Comparison of ENCODE assay signal across 8 cellular contexts in genomic region chr10:71212249-71213126, GRCh38. TPM values are rescaled to one million over a fixed set of nuclear protein-coding genes. Genes with fewer than 3 reads are reported as not detected.
A peak's percentile ranks its signal among the peaks of the same experiment; 100 is the strongest.
DNase-seq lines count a peak whose midpoint lies in the region; ATAC-seq and TF ChIP-seq lines count a peak whose summit lies in the region.

UNC5B (plus strand) TSS chr10:71212570; CDS start chr10:71212986, 416 bp downstream.

- H3K27me3 ChIP-seq in GM23338 (ENCODE audit: insufficient read depth) = peaks cover 52% of the 10 kb centered on the region
- H3K27me3 ChIP-seq in effector memory CD4-positive, alpha-beta T cell (replicated peaks; ENCODE audit: control insufficient read depth, insufficient read depth, low read length, poor library complexity, severe bottlenecking) = no peaks in the 10 kb centered on the region
- peaks cover 23% of the 10 kb centered on the region for H3K27me3 ChIP-seq in lower lobe of right lung (ENCODE audit: low read depth)

- peaks cover 53% of the 10 kb centered on the region for H3K4me1 ChIP-seq in GM23338 (ENCODE audit: insufficient read depth)
- peaks cover 8% of the 10 kb centered on the region for H3K4me1 ChIP-seq in effector memory CD4-positive, alpha-beta T cell (ENCODE audit: control insufficient read depth, insufficient read depth, low read length, poor library complexity, severe bottlenecking)
- H3K4me1 ChIP-seq in lower lobe of right lung = peaks cover 46% of the 10 kb centered on the region

- peaks cover 55% of the 10 kb centered on the region for H3K4me1 Mint-ChIP-seq in GM23338
- H3K4me1 Mint-ChIP-seq in activated CD8-positive, alpha-beta T cell treated with anti-CD3 and anti-CD28 coated beads, Interleukin-2, amount 10 ng/mL, durations not matched to agents 7 days and 5 days (ENCODE audit: low read depth) = peaks cover 14% of the 10 kb centered on the region

- peak within 1 kb of the TSS; percentile 93 for H2AFZ ChIP-seq in GM23338

- intact Hi-C loops in lower lobe of right lung (cut with DNase I) = no loop called here

- H3K36me3 Mint-ChIP-seq in GM23338 (ENCODE audit: low read depth) = no peaks in the 10 kb centered on the region
- no peaks in the 10 kb centered on the region for H3K36me3 Mint-ChIP-seq in activated CD8-positive, alpha-beta T cell treated with anti-CD3 and anti-CD28 coated beads, Interleukin-2, amount 10 ng/mL, durations not matched to agents 7 days and 5 days (ENCODE audit: low read depth)

- peak; percentile 69 for ATAC-seq in GM23338
- peak; percentile 81 for ATAC-seq in activated CD8-positive, alpha-beta T cell treated with anti-CD3 and anti-CD28 coated beads, Interleukin-2, amount 10 ng/mL, durations not matched to agents 7 days and 5 days
- peak; percentile 93 to 94 for ATAC-seq in lower lobe of right lung
- ATAC-seq in HG03039 (IDR thresholded peaks at IDR 0.05; ENCODE audit: unreplicated experiment) = no peak

- H3K36me3 ChIP-seq in GM23338 (ENCODE audit: insufficient read depth) (no peaks in the 10 kb centered on the region), lower lobe of right lung (no peaks in the 10 kb centered on the region)
- no peaks in the 10 kb centered on the region for H3K36me3 ChIP-seq in effector memory CD4-positive, alpha-beta T cell (ENCODE audit: control insufficient read depth, insufficient read depth, low read length)

- peak; percentile 65 for DNase-seq in A172 (ENCODE audit: low spot score)
- DNase-seq in GM23338 (ENCODE audit: low spot score) = peak; percentile 91
- DNase-seq in NCI-H446 (lab: John Stamatoyannopoulos, UW) = peak; percentile 59 to 89
- peak; percentile 60 for DNase-seq in activated CD8-positive, alpha-beta T cell treated with anti-CD3 and anti-CD28 coated beads, Interleukin-2, amount 10 ng/mL, durations not matched to agents 7 days and 5 days
- DNase-seq in effector memory CD4-positive, alpha-beta T cell = no peak
- peak; percentile 92 for DNase-seq in lower lobe of right lung
- DNase-seq in stimulated activated CD4-positive, alpha-beta T cell treated with anti-CD3 and anti-CD28 coated beads, Interleukin-4, amount 100 ng/mL, for 4 hours = peak; percentile 55 to 67

- TF ChIP-seq CTCF in GM23338 (conservative IDR thresholded peaks at IDR 0.05; ENCODE audit: low read depth in 2 of 2) (peak in 1 of 2 experiments; percentile 24; a peak in 1 of 4 replicates), lower lobe of right lung (IDR thresholded peaks at IDR 0.05) (peak; percentile 22)

- peaks cover 2% of the 10 kb centered on the region; the same call in 1 of the 2 replicates for H4K20me1 ChIP-seq in GM23338 (replicated peaks; ENCODE audit: insufficient read depth)

- peak within 1 kb of the TSS; percentile 89 for H3K4me3 Mint-ChIP-seq in GM23338
- H3K4me3 Mint-ChIP-seq in activated CD8-positive, alpha-beta T cell treated with anti-CD3 and anti-CD28 coated beads, Interleukin-2, amount 10 ng/mL, durations not matched to agents 7 days and 5 days = peak within 1 kb of the TSS; percentile 49

- peaks cover 12% of the 10 kb centered on the region; the same call in 1 of the 2 replicates for H3F3A ChIP-seq in GM23338 (replicated peaks; ENCODE audit: low read depth)

- POLR2A ChIA-PET in activated CD8-positive, alpha-beta T cell treated with anti-CD3 and anti-CD28 coated beads, Interleukin-2, amount 10 ng/mL, durations not matched to agents 7 days and 5 days (lab: Charles Lee) = no interaction called here

- peaks cover 38% of the 10 kb centered on the region for H3K79me2 ChIP-seq in GM23338 (replicated peaks; ENCODE audit: insufficient read depth)

- H3K27ac ChIP-seq in GM23338 (ENCODE audit: low read depth) = no peak within 1 kb of the TSS
- H3K27ac ChIP-seq in effector memory CD4-positive, alpha-beta T cell (ENCODE audit: insufficient read depth, low read length, poor library complexity, severe bottlenecking) = no peak within 1 kb of the TSS
- peak within 1 kb of the TSS; percentile 84 for H3K27ac ChIP-seq in lower lobe of right lung

- H3K4me2 ChIP-seq in GM23338 = peak within 1 kb of the TSS; percentile 99

- peaks cover 39% of the 10 kb centered on the region for H3K27me3 Mint-ChIP-seq in GM23338 (ENCODE audit: insufficient read depth, low read depth, poor library complexity)
- peaks cover 69% of the 10 kb centered on the region for H3K27me3 Mint-ChIP-seq in activated CD8-positive, alpha-beta T cell treated with anti-CD3 and anti-CD28 coated beads, Interleukin-2, amount 10 ng/mL, durations not matched to agents 7 days and 5 days (ENCODE audit: low read depth)

- no peaks in the 10 kb centered on the region for H3K9me3 Mint-ChIP-seq in GM23338
- H3K9me3 Mint-ChIP-seq in activated CD8-positive, alpha-beta T cell treated with anti-CD3 and anti-CD28 coated beads, Interleukin-2, amount 10 ng/mL, durations not matched to agents 7 days and 5 days (ENCODE audit: insufficient read depth) = no peaks in the 10 kb centered on the region

- H3K27ac Mint-ChIP-seq in GM23338 = no peak within 1 kb of the TSS
- H3K27ac Mint-ChIP-seq in activated CD8-positive, alpha-beta T cell treated with anti-CD3 and anti-CD28 coated beads, Interleukin-2, amount 10 ng/mL, durations not matched to agents 7 days and 5 days = no peak within 1 kb of the TSS

- H3K9me3 ChIP-seq in effector memory CD4-positive, alpha-beta T cell (ENCODE audit: control insufficient read depth, low read length) = no peaks in the 10 kb centered on the region
- H3K9me3 ChIP-seq in lower lobe of right lung = no peaks in the 10 kb centered on the region

- H3K4me3 ChIP-seq in GM23338 (peak within 1 kb of the TSS; percentile 96), lower lobe of right lung (peak within 1 kb of the TSS; percentile 90)
- H3K4me3 ChIP-seq in effector memory CD4-positive, alpha-beta T cell (ENCODE audit: insufficient read depth, low read depth, low read length, poor library complexity, severe bottlenecking) = peak within 1 kb of the TSS; percentile 48

- CTCF ChIA-PET in activated CD8-positive, alpha-beta T cell treated with anti-CD3 and anti-CD28 coated beads, Interleukin-2, amount 10 ng/mL, durations not matched to agents 7 days and 5 days (lab: Charles Lee) = no interaction called here

- no peaks in the 10 kb centered on the region for H3K9me2 ChIP-seq in GM23338 (ENCODE audit: insufficient read depth)

TF ChIP-seq in GM23338, 12 proteins besides CTCF, POLR2A, EP300 and RAD21:
- TF ChIP-seq EZH2 (IDR thresholded peaks at IDR 0.05; ENCODE audit: low read depth, unreplicated experiment) (no peak), EZH2phosphoT487 (IDR thresholded peaks at IDR 0.05; ENCODE audit: unreplicated experiment) (no peak), REST (IDR thresholded peaks at IDR 0.05; ENCODE audit: unreplicated experiment) (no peak), CREB1 (CRISPR knock-in tag; IDR thresholded peaks at IDR 0.05; ENCODE audit: low read depth) (no peak; the same call in 1 of the 2 replicates), ETS1 (IDR thresholded peaks at IDR 0.05) (no peak), POLR2AphosphoS5 (IDR thresholded peaks at IDR 0.05; ENCODE audit: low read depth) (peak; percentile 78), STAT1 (IDR thresholded peaks at IDR 0.05; ENCODE audit: unreplicated experiment) (no peak)

RNA-seq across cellular contexts. Expression of gene UNC5B, which starts in this region (rescaled TPM):
- 2.3 and 4.6 TPM in 2 replicates for total RNA-seq in A172 (2014; rRNA removed; shearing (Covaris generic))
- 25.2 and 31.2 TPM in 2 replicates for total RNA-seq in GM23338 (2014; rRNA removed; shearing (Covaris generic))
- polyA plus RNA-seq in GM23338 (2016; fragmentation: Nextera tagmentation; extraction: Ambion mirVana) = 8.0 and 8.7 TPM in 2 replicates
- under 1 TPM in 1 of 2 experiments, not detected in 1; 0.05 TPM for total RNA-seq in activated CD8-positive, alpha-beta T cell treated with anti-CD3 and anti-CD28 coated beads, Interleukin-2, amount 10 ng/mL, durations not matched to agents 7 days and 5 days
- total RNA-seq in lower lobe of right lung = 22.2 TPM

Comparison
In these comparisons a context has a peak if more than half of its experiments do, and no peak if none do; other contexts are left out.
1. Peak in DNase-seq and ATAC-seq in activated CD8-positive, alpha-beta T cell treated with anti-CD3 and anti-CD28 coated beads, Interleukin-2, amount 10 ng/mL, durations not matched to agents 7 days and 5 days; RNA of the gene not detected or under 1 TPM.
2. DNase-seq: peak in A172 (single experiment), GM23338 (single experiment), NCI-H446 (2 of 2), lower lobe of right lung (single experiment) and stimulated activated CD4-positive, alpha-beta T cell treated with anti-CD3 and anti-CD28 coated beads, Interleukin-4, amount 100 ng/mL, for 4 hours (2 of 2); none in effector memory CD4-positive, alpha-beta T cell (0 of 3).
3. Peak in every context shown above with its lines, with median percentiles within 50 percentile points of each other: H3K4me3 ChIP-seq.